10 cellular contexts compared by ENCODE assay signal in genomic region chr14:75539562-75540478, GRCh38.
DNase-seq lines count a peak whose midpoint lies in the region; ATAC-seq lines count a peak whose summit lies in the region.
"Had no signal": no experiment of that assay in that cellular context is flagged by ENCODE, and none has a peak within 500 bp of the region (broad histone marks: within the 10 kb centered on the region; RNA-seq: fewer than 3 reads in every experiment).

No MANE protein-coding gene starts in this region.

- ATAC-seq in GM19023 (IDR thresholded peaks at IDR 0.05; ENCODE audit: unreplicated experiment) (peak; percentile 38), HG02885 (IDR thresholded peaks at IDR 0.05; ENCODE audit: poor library complexity, unreplicated experiment) (peak; percentile 53), HG03097 (IDR thresholded peaks at IDR 0.05; ENCODE audit: low FRiP score, unreplicated experiment) (no peak)

- no peak overlapping the region for H3K27ac ChIP-seq in caudate nucleus (ENCODE audit: low read depth, low read length)
- H3K27ac ChIP-seq: cardiac muscle cell had no signal

- DNase-seq in activated CD4-positive, alpha-beta T cell treated with anti-CD3 and anti-CD28 coated beads, Interleukin-2, amount 50 U/mL, for 48 hours: peak; percentile 50 to 54
- peak; percentile 66 for DNase-seq in stimulated activated CD4-positive, alpha-beta T cell treated with anti-CD3 and anti-CD28 coated beads, Interleukin-15, amount 100 ng/mL, for 24 hours
- DNase-seq in caudate nucleus (lab: John Stamatoyannopoulos, UW) (no peak), NCI-H1105 treated with DMSO at 0.1 percent for 48 hours (lab: John Stamatoyannopoulos, UW) (no peak), DMS153 treated with DMSO at 0.1 percent for 48 hours (lab: John Stamatoyannopoulos, UW; ENCODE audit: unreplicated experiment) (no peak)
- DNase-seq: OCI-M1 had no signal

Comparison
In these comparisons a context has a peak if more than half of its experiments do, and no peak if none do; other contexts are left out.
1. DNase-seq: peak in activated CD4-positive, alpha-beta T cell treated with anti-CD3 and anti-CD28 coated beads, Interleukin-2, amount 50 U/mL, for 48 hours (2 of 2) and stimulated activated CD4-positive, alpha-beta T cell treated with anti-CD3 and anti-CD28 coated beads, Interleukin-15, amount 100 ng/mL, for 24 hours (single experiment); none in caudate nucleus (0 of 61), NCI-H1105 treated with DMSO at 0.1 percent for 48 hours (single experiment) and DMS153 treated with DMSO at 0.1 percent for 48 hours (single experiment).